In the genomic region with DNA sequence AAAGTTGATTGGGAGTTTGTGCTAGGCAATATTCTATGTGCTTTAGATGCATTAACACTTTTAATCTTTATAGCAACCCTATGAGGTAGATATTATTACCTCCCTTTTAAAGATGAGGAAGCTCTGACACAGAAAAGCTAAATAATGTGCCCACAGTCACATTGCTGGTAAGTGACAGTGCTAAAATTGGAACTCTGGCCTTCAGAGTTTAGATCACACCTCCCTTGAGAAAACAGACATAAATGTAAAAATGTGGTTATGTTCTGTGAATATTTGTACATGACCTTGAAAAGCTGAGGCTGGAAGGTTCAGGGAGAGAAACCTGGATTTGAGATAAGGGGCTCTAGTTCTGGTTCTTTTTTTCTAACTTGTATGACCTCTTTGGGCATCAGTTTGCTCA, we compare ENCODE assay signal across 16 cellular contexts. TPM values are rescaled to one million over a fixed set of nuclear protein-coding genes. Genes with fewer than 3 reads are reported as not detected.
DNase-seq lines count a peak whose midpoint lies in the region; ATAC-seq and TF ChIP-seq lines count a peak whose summit lies in the region.
"Had no signal": no experiment of that assay in that cellular context is flagged by ENCODE, and none has a peak within 500 bp of the region (broad histone marks: within the 10 kb centered on the region; RNA-seq: fewer than 3 reads in every experiment).

No MANE protein-coding gene starts in this region.

- H3K4me1 Mint-ChIP-seq in T-helper 1 cell treated with Interleukin-12 subunit alpha and Interleukin-12 subunit beta and Interleukin-4 antibody, amounts not matched to agents 30 μg/mL and 1 μg/mL, for 36 hours (ENCODE audit: low read depth), result peaks cover 38% of the 10 kb centered on the region
- peaks cover 47% of the 10 kb centered on the region for H3K4me1 Mint-ChIP-seq in endodermal cell

- H3K36me3 Mint-ChIP-seq in T-helper 1 cell treated with Interleukin-12 subunit alpha and Interleukin-12 subunit beta and Interleukin-4 antibody, amounts not matched to agents 30 μg/mL and 1 μg/mL, for 36 hours (ENCODE audit: low read depth), result peaks cover 38% of the 10 kb centered on the region
- peaks cover 48% of the 10 kb centered on the region for H3K36me3 Mint-ChIP-seq in endodermal cell (ENCODE audit: low read depth)

- H2AFZ ChIP-seq in OCI-LY3 (ENCODE audit: low read depth, low read length), result no peak overlapping the region
- no peak overlapping the region for H2AFZ ChIP-seq in smooth muscle cell (ENCODE audit: low read depth)

- no peaks in the 10 kb centered on the region for H3K9me3 ChIP-seq in OCI-LY3 (ENCODE audit: insufficient read depth, low read length)
- H3K9me3 ChIP-seq in endodermal cell (ENCODE audit: control insufficient read depth, low read length), result no peaks in the 10 kb centered on the region
- H3K9me3 ChIP-seq in psoas muscle, result no peaks in the 10 kb centered on the region
- no peaks in the 10 kb centered on the region for H3K9me3 ChIP-seq in smooth muscle cell (replicated peaks; ENCODE audit: low read depth)
- H3K9me3 ChIP-seq: heart left ventricle, spleen had no signal

- intact Hi-C loops in psoas muscle (cut with DNase I), result no loop called here

- no peak overlapping the region for H3K9ac ChIP-seq in OCI-LY3 (ENCODE audit: low read length)
- H3K9ac ChIP-seq in endodermal cell (ENCODE audit: extremely low read depth, low read length, poor library complexity, severe bottlenecking), result no peak overlapping the region
- H3K9ac ChIP-seq in smooth muscle cell (ENCODE audit: low read depth), result no peak overlapping the region

- H3K4me1 ChIP-seq in OCI-LY3 (ENCODE audit: low read length) (peaks cover 19% of the 10 kb centered on the region), endodermal cell (ENCODE audit: control insufficient read depth, insufficient read depth, low read length) (peaks cover 15% of the 10 kb centered on the region), psoas muscle (peaks cover 23% of the 10 kb centered on the region), smooth muscle cell (ENCODE audit: low read depth) (peaks cover 4% of the 10 kb centered on the region)

- ATAC-seq in psoas muscle, result no peak
- no peak for ATAC-seq in HG02623 (IDR thresholded peaks at IDR 0.05; ENCODE audit: unreplicated experiment)
- ATAC-seq: heart left ventricle had no signal

- DNase-seq in T-helper 1 cell, result no peak
- DNase-seq in endodermal cell, result no peak
- DNase-seq in psoas muscle, result no peak
- DNase-seq in smooth muscle cell (lab: John Stamatoyannopoulos, UW; ENCODE audit: unreplicated experiment), result no peak
- DNase-seq in stimulated activated CD4-positive, alpha-beta T cell treated with anti-CD3 and anti-CD28 coated beads, Interleukin-4, amount 100 ng/mL, for 24 hours, result no peak
- DNase-seq: activated CD4-positive, alpha-beta memory T cell treated with anti-CD3 and anti-CD28 coated beads, Interleukin-2, amount 10 ng/mL, durations not matched to agents 7 days and 5 days; activated naive CD4-positive, alpha-beta T cell; heart left ventricle; NCI-H1105; NCI-H446; spleen; T-helper 9 cell had no signal

- no peaks in the 10 kb centered on the region for H3K27me3 Mint-ChIP-seq in T-helper 1 cell treated with Interleukin-12 subunit alpha and Interleukin-12 subunit beta and Interleukin-4 antibody, amounts not matched to agents 30 μg/mL and 1 μg/mL, for 36 hours (ENCODE audit: low read depth)
- H3K27me3 Mint-ChIP-seq in endodermal cell (ENCODE audit: insufficient read depth), result no peaks in the 10 kb centered on the region

- TF ChIP-seq CTCF in OCI-LY3 (IDR thresholded peaks at IDR 0.05; ENCODE audit: low read depth, low read length) (no peak), endodermal cell (conservative IDR thresholded peaks at IDR 0.05) (no peak), psoas muscle (IDR thresholded peaks at IDR 0.05) (no peak), smooth muscle cell (IDR thresholded peaks at IDR 0.05; ENCODE audit: borderline replicate concordance, insufficient read depth, poor library complexity, severe bottlenecking) (no peak)

- H3K4me2 ChIP-seq in OCI-LY3 (ENCODE audit: low read length) (0 out of 2 replicates have a peak overlapping the region, but pooled peaks have one; percentile 1), smooth muscle cell (no peak overlapping the region)

- H3K36me3 ChIP-seq in OCI-LY3 (replicated peaks; ENCODE audit: low read depth, low read length) (peaks cover 6% of the 10 kb centered on the region), endodermal cell (ENCODE audit: control insufficient read depth, insufficient read depth, low read length) (peaks cover 40% of the 10 kb centered on the region), psoas muscle (ENCODE audit: insufficient read depth in 1 of 2, low read depth in 1 of 2) (peaks cover 2 to 42% of the 10 kb centered on the region in 2 donors), smooth muscle cell (ENCODE audit: low read depth) (no peaks in the 10 kb centered on the region)

- no peaks in the 10 kb centered on the region for H3K27me3 ChIP-seq in OCI-LY3 (ENCODE audit: low read depth, low read length)
- no peaks in the 10 kb centered on the region for H3K27me3 ChIP-seq in endodermal cell (ENCODE audit: control insufficient read depth, insufficient read depth, low read length, poor library complexity, severe bottlenecking)
- no peaks in the 10 kb centered on the region for H3K27me3 ChIP-seq in psoas muscle (ENCODE audit: insufficient read depth in 3 of 3, low read length in 2 of 3)
- H3K27me3 ChIP-seq in smooth muscle cell (ENCODE audit: low read depth), result no peaks in the 10 kb centered on the region
- H3K27me3 ChIP-seq: spleen had no signal

- H3K27ac ChIP-seq in OCI-LY3 (ENCODE audit: low read length) (no peak overlapping the region), endodermal cell (ENCODE audit: low read depth, low read length) (no peak overlapping the region), psoas muscle (peak overlapping the region; percentile 94), smooth muscle cell (ENCODE audit: low read depth) (no peak overlapping the region)

- no peak overlapping the region for H3K27ac Mint-ChIP-seq in T-helper 1 cell treated with Interleukin-12 subunit alpha and Interleukin-12 subunit beta and Interleukin-4 antibody, amounts not matched to agents 30 μg/mL and 1 μg/mL, for 36 hours
- H3K27ac Mint-ChIP-seq in endodermal cell, result no peak overlapping the region
- H3K27ac Mint-ChIP-seq: activated CD4-positive, alpha-beta memory T cell treated with anti-CD3 and anti-CD28 coated beads, Interleukin-2, amount 10 ng/mL, durations not matched to agents 7 days and 5 days had no signal

- H4K20me1 ChIP-seq in OCI-LY3 (ENCODE audit: insufficient read depth, low read length) (no peaks in the 10 kb centered on the region), smooth muscle cell (ENCODE audit: low read depth) (no peaks in the 10 kb centered on the region)

- H3K4me3 ChIP-seq in OCI-LY3 (ENCODE audit: low read length) (no peak overlapping the region), endodermal cell (ENCODE audit: low read length) (peak overlapping the region; percentile 95), psoas muscle (peak overlapping the region; percentile 97), smooth muscle cell (no peak overlapping the region)

- H3K9me3 Mint-ChIP-seq in T-helper 1 cell treated with Interleukin-12 subunit alpha and Interleukin-12 subunit beta and Interleukin-4 antibody, amounts not matched to agents 30 μg/mL and 1 μg/mL, for 36 hours, result no peaks in the 10 kb centered on the region
- H3K9me3 Mint-ChIP-seq in endodermal cell, result no peaks in the 10 kb centered on the region
- H3K9me3 Mint-ChIP-seq: activated CD4-positive, alpha-beta memory T cell treated with anti-CD3 and anti-CD28 coated beads, Interleukin-2, amount 10 ng/mL, durations not matched to agents 7 days and 5 days had no signal

- H3F3A ChIP-seq in smooth muscle cell (ENCODE audit: low read depth), result no peaks in the 10 kb centered on the region

- peak overlapping the region; percentile 95 for H3K4me3 Mint-ChIP-seq in T-helper 1 cell treated with Interleukin-12 subunit alpha and Interleukin-12 subunit beta and Interleukin-4 antibody, amounts not matched to agents 30 μg/mL and 1 μg/mL, for 36 hours
- peak overlapping the region; percentile 91 for H3K4me3 Mint-ChIP-seq in endodermal cell

- no peaks in the 10 kb centered on the region for H3K79me2 ChIP-seq in OCI-LY3 (ENCODE audit: low read length)
- peaks cover 9% of the 10 kb centered on the region for H3K79me2 ChIP-seq in smooth muscle cell (ENCODE audit: low read depth)

RNA-seq across cellular contexts. Expression of gene ABHD4, which starts 1.9 kb away (rescaled TPM):
- total RNA-seq in endodermal cell, result 10 to 100 TPM; 68.3 to 77.7 TPM
- 18.7 TPM for polyA plus RNA-seq in endodermal cell (2013, experiment 1 of 2)
- polyA plus RNA-seq in endodermal cell (2013, experiment 2 of 2), result 15.9 TPM
- total RNA-seq in psoas muscle, result 10 to 100 TPM; 15.6 to 37.2 (median 25.4) TPM
- 10 to 100 TPM in 2 of 3 donors, 1 to 10 TPM in 1; 6.1 to 64.0 (median 26.4) TPM for polyA plus RNA-seq in psoas muscle
- total RNA-seq in smooth muscle cell, result 9.7 and 10.5 TPM in 2 replicates
- polyA plus RNA-seq in smooth muscle cell, result 13.9 and 24.1 TPM in 2 replicates

RNA-seq across cellular contexts. Expression of gene DAD1, which starts 11.0 kb away (rescaled TPM):
- 100 to 1,000 TPM; 176 to 193 TPM for total RNA-seq in endodermal cell
- polyA plus RNA-seq in endodermal cell (2013, experiment 1 of 2), result 241 TPM
- polyA plus RNA-seq in endodermal cell (2013, experiment 2 of 2), result 234 TPM
- total RNA-seq in psoas muscle, result 100 to 1,000 TPM in 3 of 4 donors, 10 to 100 TPM in 1; 77.8 to 118 (median 106) TPM
- 100 to 1,000 TPM; 201 to 277 (median 262) TPM for polyA plus RNA-seq in psoas muscle
- total RNA-seq in smooth muscle cell, result 473 and 533 TPM in 2 replicates
- 519 and 571 TPM in 2 replicates for polyA plus RNA-seq in smooth muscle cell

RNA-seq across cellular contexts. Expression of gene OR6J1, which starts 44.1 kb away (rescaled TPM):
- total RNA-seq in endodermal cell (not detected), psoas muscle (not detected), smooth muscle cell (0.13 TPM in 1 of 2 replicates, not detected in the other)
- polyA plus RNA-seq in endodermal cell (2013, experiment 1 of 2), result not detected
- polyA plus RNA-seq in endodermal cell (2013, experiment 2 of 2), result not detected
- polyA plus RNA-seq in psoas muscle (not detected), smooth muscle cell (not detected in 2 replicates)
- total RNA-seq: activated CD4-positive, alpha-beta memory T cell treated with anti-CD3 and anti-CD28 coated beads, Interleukin-2, amount 10 ng/mL, durations not matched to agents 7 days and 5 days; cardiac septum; spleen had no signal
- polyA plus RNA-seq: heart left ventricle, spleen had no signal

Comparison
In these comparisons a context has a peak if more than half of its experiments do, and no peak if none do; other contexts are left out.
1. H3K4me3 ChIP-seq: peak in endodermal cell (single experiment) and psoas muscle (single experiment); none in OCI-LY3 (single experiment) and smooth muscle cell (single experiment).